ENCODE assay signal across 8 cellular contexts in the genomic region with DNA sequence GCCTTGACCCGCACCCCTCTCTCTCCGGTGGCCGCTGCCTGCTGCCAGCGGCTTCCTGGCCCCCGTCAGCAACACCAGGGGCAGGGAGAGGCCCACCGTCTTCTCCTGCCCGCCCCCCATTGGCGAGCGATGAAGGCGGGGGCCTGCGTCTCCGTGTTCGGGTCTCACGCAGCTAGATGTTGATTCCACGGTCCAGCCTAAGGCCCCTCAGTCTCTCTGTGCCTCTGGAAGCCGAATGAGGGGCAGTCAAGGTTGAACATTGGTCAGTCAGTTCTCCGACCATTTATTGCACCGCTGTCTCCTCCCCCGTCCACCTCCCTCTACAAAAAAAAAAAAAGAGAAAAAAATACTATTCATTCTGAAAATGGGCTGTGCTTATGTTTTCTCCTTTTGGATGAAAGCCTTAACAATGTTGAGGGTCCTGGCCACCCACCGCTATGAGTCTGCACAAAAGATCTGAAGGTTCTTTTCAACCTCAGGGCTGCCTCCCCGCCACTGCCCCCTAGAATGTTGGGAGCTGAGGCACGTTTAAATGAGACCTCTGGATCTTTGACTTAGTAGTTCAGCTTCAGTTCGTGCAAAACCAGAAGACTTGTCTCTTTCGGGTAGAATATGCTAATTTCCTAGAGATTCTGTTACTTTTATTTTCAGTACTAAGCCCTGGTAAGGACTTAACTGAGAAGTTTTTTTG. TPM values are rescaled to one million over a fixed set of nuclear protein-coding genes. Genes with fewer than 3 reads are reported as not detected.
DNase-seq lines count a peak whose midpoint lies in the region; ATAC-seq and TF ChIP-seq lines count a peak whose summit lies in the region.

No MANE protein-coding gene starts in this region.

- POLR2A ChIA-PET in CD8-positive, alpha-beta T cell (lab: Charles Lee) = interaction anchor here (0.6 to 2.6 kb wide), 14 partner anchors 8 to 362 kb away, joined by 3 to 20 read pairs (median 4); a partner anchor contains a TSS

- H3K27ac ChIP-seq in CD8-positive, alpha-beta T cell (ENCODE audit: low read depth, low read length) = peak overlapping the region; percentile 95
- peak overlapping the region; percentile 97 for H3K27ac ChIP-seq in rectal smooth muscle tissue (ENCODE audit: low read depth, low read length)

- peaks cover 41% of the 10 kb centered on the region for H3K4me1 ChIP-seq in CD8-positive, alpha-beta T cell (ENCODE audit: insufficient read depth, low read length)
- peaks cover 17% of the 10 kb centered on the region for H3K4me1 ChIP-seq in rectal smooth muscle tissue (ENCODE audit: control insufficient read depth, insufficient read depth, low read length)

- peak overlapping the region; percentile 98 for H3K4me3 Mint-ChIP-seq in CD8-positive, alpha-beta T cell
- H3K4me3 Mint-ChIP-seq in activated naive CD4-positive, alpha-beta T cell treated with anti-CD3 and anti-CD28 coated beads for 36 hours = peak overlapping the region; percentile 98

- H3K9me3 ChIP-seq in CD8-positive, alpha-beta T cell (ENCODE audit: low read length) = no peaks in the 10 kb centered on the region

- peaks cover 52% of the 10 kb centered on the region for H3K4me1 Mint-ChIP-seq in CD8-positive, alpha-beta T cell (ENCODE audit: low read depth)
- peaks cover 46% of the 10 kb centered on the region for H3K4me1 Mint-ChIP-seq in activated naive CD4-positive, alpha-beta T cell treated with anti-CD3 and anti-CD28 coated beads for 36 hours (ENCODE audit: low read depth)

- ATAC-seq in CD8-positive, alpha-beta T cell = peak; percentile 8
- ATAC-seq in GM21528 (IDR thresholded peaks at IDR 0.05; ENCODE audit: low FRiP score, unreplicated experiment) = peak; percentile 8
- ATAC-seq in left cardiac atrium = peak; percentile 2 to 12

- intact Hi-C loops in CD8-positive, alpha-beta T cell (cut with DNase I, micrococcal nuclease) = loop anchor here (1.0 to 10.0 kb wide), 11 partner anchors 22 to 435 kb away; a partner anchor contains a TSS
- intact Hi-C loops in activated naive CD4-positive, alpha-beta T cell treated with anti-CD3 and anti-CD28 coated beads for 36 hours (cut with micrococcal nuclease) = loop anchor here (1.0 to 10.0 kb wide), 7 partner anchors 69 to 434 kb away; a partner anchor contains a TSS
- intact Hi-C loops in left cardiac atrium (cut with DNase I) = no loop called here

- peaks cover 42% of the 10 kb centered on the region for H3K36me3 Mint-ChIP-seq in CD8-positive, alpha-beta T cell
- H3K36me3 Mint-ChIP-seq in activated naive CD4-positive, alpha-beta T cell treated with anti-CD3 and anti-CD28 coated beads for 36 hours (ENCODE audit: low read depth) = peaks cover 27% of the 10 kb centered on the region

- H3K27me3 ChIP-seq in CD8-positive, alpha-beta T cell (ENCODE audit: insufficient read depth, low read length) = no peaks in the 10 kb centered on the region
- H3K27me3 ChIP-seq in rectal smooth muscle tissue (ENCODE audit: control insufficient read depth, insufficient read depth, low read length) = no peaks in the 10 kb centered on the region

- peak in 4 of 7 experiments; percentile 5 to 21 (median 14) for DNase-seq in CD8-positive, alpha-beta T cell
- peak; percentile 13 for DNase-seq in MV-4-11 (lab: John Stamatoyannopoulos, UW)
- peak; percentile 38 for DNase-seq in activated naive CD4-positive, alpha-beta T cell treated with anti-CD3 and anti-CD28 coated beads for 36 hours
- DNase-seq in left cardiac atrium = no peak
- DNase-seq in cortex of kidney (lab: John Stamatoyannopoulos, UW) = no peak
- DNase-seq in NCI-H2029 treated with DMSO at 0.1 percent for 48 hours (lab: John Stamatoyannopoulos, UW) = no peak

- no peaks in the 10 kb centered on the region for H3K9me3 Mint-ChIP-seq in CD8-positive, alpha-beta T cell
- no peaks in the 10 kb centered on the region for H3K9me3 Mint-ChIP-seq in activated naive CD4-positive, alpha-beta T cell treated with anti-CD3 and anti-CD28 coated beads for 36 hours

- CTCF ChIA-PET in CD8-positive, alpha-beta T cell (lab: Charles Lee) = interaction anchor here (3.0 kb wide), 1 partner anchor 17 kb away, joined by 19 read pairs; no protein-coding TSS in a partner anchor
- CTCF ChIA-PET in activated naive CD4-positive, alpha-beta T cell treated with anti-CD3 and anti-CD28 coated beads for 36 hours (lab: Charles Lee) = interaction anchor here (1.6 kb wide), 1 partner anchor 16 kb away, joined by 3 read pairs; no protein-coding TSS in a partner anchor

- H3K27me3 Mint-ChIP-seq in CD8-positive, alpha-beta T cell (ENCODE audit: low read depth) = no peaks in the 10 kb centered on the region
- H3K27me3 Mint-ChIP-seq in activated naive CD4-positive, alpha-beta T cell treated with anti-CD3 and anti-CD28 coated beads for 36 hours (ENCODE audit: low read depth) = no peaks in the 10 kb centered on the region

- H3K9ac ChIP-seq in rectal smooth muscle tissue (ENCODE audit: low read length) = peak overlapping the region; percentile 82

- no peak for TF ChIP-seq CTCF in CD8-positive, alpha-beta T cell (IDR thresholded peaks at IDR 0.05)

- H3K36me3 ChIP-seq in CD8-positive, alpha-beta T cell (ENCODE audit: insufficient read depth, low read length) = peaks cover 9% of the 10 kb centered on the region
- no peaks in the 10 kb centered on the region for H3K36me3 ChIP-seq in rectal smooth muscle tissue (ENCODE audit: control insufficient read depth, insufficient read depth, low read length)

- H3K4me3 ChIP-seq in CD8-positive, alpha-beta T cell (ENCODE audit: low read depth, low read length) = peak overlapping the region; percentile 83
- H3K4me3 ChIP-seq in rectal smooth muscle tissue (ENCODE audit: low read length) = peak overlapping the region; percentile 90

- peak overlapping the region; percentile 93 for H3K27ac Mint-ChIP-seq in CD8-positive, alpha-beta T cell
- peak overlapping the region; percentile 98 for H3K27ac Mint-ChIP-seq in activated naive CD4-positive, alpha-beta T cell treated with anti-CD3 and anti-CD28 coated beads for 36 hours

RNA-seq across cellular contexts. Expression of a gene that starts 0.7 kb away (rescaled TPM):
- total RNA-seq in CD8-positive, alpha-beta T cell = 10 to 100 TPM; 67.4 to 76.7 TPM
- 10 to 100 TPM; 47.6 to 51.7 TPM for total RNA-seq in activated naive CD4-positive, alpha-beta T cell treated with anti-CD3 and anti-CD28 coated beads for 36 hours
- 10 to 100 TPM; 29.5 to 31.0 TPM for total RNA-seq in left cardiac atrium

Comparison
In these comparisons a context has a peak if more than half of its experiments do, and no peak if none do; other contexts are left out.
1. DNase-seq: peak in CD8-positive, alpha-beta T cell (4 of 7), MV-4-11 (single experiment) and activated naive CD4-positive, alpha-beta T cell treated with anti-CD3 and anti-CD28 coated beads for 36 hours (single experiment); none in left cardiac atrium (single experiment), cortex of kidney (single experiment) and NCI-H2029 treated with DMSO at 0.1 percent for 48 hours (single experiment).
2. intact Hi-C loops: an anchor here in CD8-positive, alpha-beta T cell (1.0 to 10.0 kb wide) and activated naive CD4-positive, alpha-beta T cell treated with anti-CD3 and anti-CD28 coated beads for 36 hours (1.0 to 10.0 kb wide); none called in left cardiac atrium.
3. Peak in every context shown above with its lines, with median percentiles within 50 percentile points of each other: ATAC-seq.